In genomic region chr2:112055833-112056625, GRCh38 we compare ENCODE assay signal across 7 cellular contexts. TPM values are rescaled to one million over a fixed set of nuclear protein-coding genes. Genes with fewer than 3 reads are reported as not detected.
DNase-seq lines count a peak whose midpoint lies in the region; ATAC-seq and TF ChIP-seq lines count a peak whose summit lies in the region.

No MANE protein-coding gene starts in this region.

- H3K9me3 Mint-ChIP-seq in activated naive CD8-positive, alpha-beta T cell treated with anti-CD3 and anti-CD28 coated beads, Interleukin-2, amount 50 U/mL, for 24 hours, result no peaks in the 10 kb centered on the region

- no peaks in the 10 kb centered on the region for H3K9me3 ChIP-seq in HUES6 (ENCODE audit: control insufficient read depth, insufficient read depth, low read depth, low read length)

- peaks cover 11% of the 10 kb centered on the region; the same call in 1 of the 2 replicates for H3K4me1 ChIP-seq in HUES6 (ENCODE audit: control insufficient read depth, insufficient read depth, low read length)

- no peaks in the 10 kb centered on the region for H3K27me3 Mint-ChIP-seq in activated naive CD8-positive, alpha-beta T cell treated with anti-CD3 and anti-CD28 coated beads, Interleukin-2, amount 50 U/mL, for 24 hours

- H3K4me3 ChIP-seq in GM06990 (replicated peaks; ENCODE audit: low read depth, low read length), result peak overlapping the region; percentile 93
- H3K4me3 ChIP-seq in HUES6 (ENCODE audit: low read depth, low read length), result peak overlapping the region; percentile 98

- POLR2A ChIA-PET in GM10248 (lab: Yijun Ruan, JAX), result no interaction called here

- H3K27ac ChIP-seq in HUES6 (ENCODE audit: low read depth, low read length), result peak overlapping the region; percentile 80

- H3K36me3 ChIP-seq in GM06990 (ENCODE audit: control insufficient read depth, insufficient read depth, low read length) (peaks cover 5% of the 10 kb centered on the region; the same call in 1 of the 2 replicates), HUES6 (ENCODE audit: control insufficient read depth, insufficient read depth, low read length) (peaks cover under 1% of the 10 kb centered on the region; the same call in 1 of the 2 replicates)

- no peak for ATAC-seq in activated naive CD8-positive, alpha-beta T cell treated with anti-CD3 and anti-CD28 coated beads, Interleukin-2, amount 50 U/mL, for 24 hours
- peak; percentile 7 for ATAC-seq in Right ventricle myocardium superior (ENCODE audit: poor library complexity)

- DNase-seq in GM06990 (ENCODE audit: extremely low read depth, insufficient read length), result no peak
- DNase-seq in RPMI8226, result peak; percentile 59
- peak; percentile 39 for DNase-seq in activated naive CD8-positive, alpha-beta T cell treated with anti-CD3 and anti-CD28 coated beads, Interleukin-2, amount 50 U/mL, for 24 hours
- DNase-seq in Right ventricle myocardium superior, result peak; percentile 80
- peak; percentile 14 for DNase-seq in occipital lobe (lab: John Stamatoyannopoulos, UW)
- DNase-seq in GM10248 (ENCODE audit: extremely low spot score), result no peak

- H3K9ac ChIP-seq in HUES6 (ENCODE audit: low read length), result peak overlapping the region; percentile 82

- TF ChIP-seq CTCF in GM06990 (IDR thresholded peaks at IDR 0.05; ENCODE audit: insufficient read depth, low read length, poor library complexity, severe bottlenecking), result no peak
- TF ChIP-seq CTCF in GM10248 (IDR thresholded peaks at IDR 0.05; ENCODE audit: control extremely low read depth, extremely low read depth, low read depth, missing control alignments), result no peak

- peak overlapping the region; percentile 90 for H3K4me3 Mint-ChIP-seq in activated naive CD8-positive, alpha-beta T cell treated with anti-CD3 and anti-CD28 coated beads, Interleukin-2, amount 50 U/mL, for 24 hours

- H3K27ac Mint-ChIP-seq in activated naive CD8-positive, alpha-beta T cell treated with anti-CD3 and anti-CD28 coated beads, Interleukin-2, amount 50 U/mL, for 24 hours, result peak overlapping the region; percentile 74

- H3K36me3 Mint-ChIP-seq in activated naive CD8-positive, alpha-beta T cell treated with anti-CD3 and anti-CD28 coated beads, Interleukin-2, amount 50 U/mL, for 24 hours (ENCODE audit: low read depth), result peaks cover 2% of the 10 kb centered on the region

- H3K4me1 Mint-ChIP-seq in activated naive CD8-positive, alpha-beta T cell treated with anti-CD3 and anti-CD28 coated beads, Interleukin-2, amount 50 U/mL, for 24 hours, result peaks cover 39% of the 10 kb centered on the region

- intact Hi-C loops in Right ventricle myocardium superior (cut with DNase I), result no loop called here

- no peaks in the 10 kb centered on the region for H3K27me3 ChIP-seq in GM06990 (replicated peaks; ENCODE audit: control insufficient read depth, insufficient read depth, low read length)
- no peaks in the 10 kb centered on the region for H3K27me3 ChIP-seq in HUES6 (ENCODE audit: control insufficient read depth, insufficient read depth, low read length)

- CTCF ChIA-PET in GM10248 (lab: Yijun Ruan, JAX), result interaction anchor here (1.8 kb wide), 1 partner anchor 17 kb away, joined by 4 read pairs; no protein-coding TSS in a partner anchor

RNA-seq across cellular contexts. Expression of gene TMEM87B, which starts 1.0 kb away (rescaled TPM):
- total RNA-seq in Right ventricle myocardium superior (6.0 TPM), occipital lobe (15.3 TPM)

Comparison
In these comparisons a context has a peak if more than half of its experiments do, and no peak if none do; other contexts are left out.
1. DNase-seq: peak in RPMI8226 (single experiment), activated naive CD8-positive, alpha-beta T cell treated with anti-CD3 and anti-CD28 coated beads, Interleukin-2, amount 50 U/mL, for 24 hours (single experiment), Right ventricle myocardium superior (single experiment) and occipital lobe (single experiment); none in GM06990 (single experiment) and GM10248 (single experiment).